8 cellular contexts compared by ENCODE assay signal in the genomic region with DNA sequence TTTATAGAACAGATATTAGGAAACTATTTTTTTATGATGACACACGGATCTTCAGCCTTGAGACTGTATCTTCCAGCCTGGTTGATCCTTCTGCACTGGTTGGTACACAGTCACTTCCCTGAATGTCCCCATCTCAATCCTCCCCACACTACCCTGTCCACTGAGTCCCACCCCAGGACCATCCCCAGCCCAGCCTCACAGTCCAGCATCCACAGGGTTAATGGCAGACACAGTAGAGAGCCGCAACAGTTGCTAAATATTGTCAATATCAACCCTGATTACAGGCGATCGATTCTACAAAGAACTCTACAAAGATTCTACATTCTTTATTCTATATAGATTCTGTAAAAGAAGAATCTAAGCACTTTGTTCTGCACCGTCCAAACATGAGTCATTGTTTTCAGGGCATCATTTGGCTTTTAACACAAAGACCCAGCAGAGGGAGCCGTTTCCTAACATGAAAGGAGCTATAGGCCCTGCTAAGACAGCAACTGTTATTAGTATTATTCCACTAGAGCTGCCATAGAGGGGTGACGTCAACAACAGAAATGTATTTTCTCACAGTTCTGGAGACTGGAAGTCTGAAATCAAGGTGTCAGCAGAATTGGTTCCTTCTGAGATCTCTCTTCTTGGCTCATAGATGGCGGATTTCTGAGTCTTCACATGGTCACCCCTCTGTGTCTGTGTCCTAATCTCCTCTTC. TPM values are rescaled to one million over a fixed set of nuclear protein-coding genes. Genes with fewer than 3 reads are reported as not detected.
DNase-seq lines count a peak whose midpoint lies in the region; ATAC-seq and TF ChIP-seq lines count a peak whose summit lies in the region.

No MANE protein-coding gene starts in this region.

- no peaks in the 10 kb centered on the region for H3K9me3 ChIP-seq in NT2/D1 (ENCODE audit: insufficient read depth, low read length)
- no peaks in the 10 kb centered on the region for H3K9me3 ChIP-seq in naive thymus-derived CD4-positive, alpha-beta T cell (ENCODE audit: control insufficient read depth in 2 of 3, low read length in 3 of 3)

- no peak overlapping the region for H3K4me3 ChIP-seq in NT2/D1 (ENCODE audit: insufficient read length, low read depth)
- no peak overlapping the region for H3K4me3 ChIP-seq in naive thymus-derived CD4-positive, alpha-beta T cell (ENCODE audit: low read length)

- H3K36me3 ChIP-seq in NT2/D1 (ENCODE audit: insufficient read depth, insufficient read length, low read length) = no peaks in the 10 kb centered on the region
- no peaks in the 10 kb centered on the region for H3K36me3 ChIP-seq in naive thymus-derived CD4-positive, alpha-beta T cell (ENCODE audit: control insufficient read depth in 2 of 3, insufficient read depth in 3 of 3, low read length in 3 of 3)

- intact Hi-C loops in Calu3 (cut with micrococcal nuclease; ENCODE audit: unreplicated experiment) = loop anchor here (2.0 kb wide), 2 partner anchors 69 to 175 kb away; no protein-coding TSS in a partner anchor
- intact Hi-C loops in naive thymus-derived CD4-positive, alpha-beta T cell (cut with micrococcal nuclease) = loop anchor here (1.0 to 5.0 kb wide), 12 partner anchors 31 to 427 kb away; a partner anchor contains a TSS

- no peak overlapping the region for H3K27ac Mint-ChIP-seq in Calu3 (ENCODE audit: unreplicated experiment)
- peak overlapping the region in 7 of 9 donors; percentile 22 to 87 (median 52) for H3K27ac Mint-ChIP-seq in naive thymus-derived CD4-positive, alpha-beta T cell

- no peaks in the 10 kb centered on the region for H3K36me3 Mint-ChIP-seq in Calu3 (ENCODE audit: insufficient read depth, unreplicated experiment)
- H3K36me3 Mint-ChIP-seq in naive thymus-derived CD4-positive, alpha-beta T cell = no peaks in the 10 kb centered on the region

- peak; percentile 64 for ATAC-seq in GM21381 (IDR thresholded peaks at IDR 0.05; ENCODE audit: unreplicated experiment)
- ATAC-seq in naive thymus-derived CD4-positive, alpha-beta T cell = peak; percentile 91

- no peaks in the 10 kb centered on the region for H3K9me3 Mint-ChIP-seq in Calu3 (ENCODE audit: low read depth, unreplicated experiment)
- peaks cover 0 to 1% (median 0%) of the 10 kb centered on the region in 11 donors for H3K9me3 Mint-ChIP-seq in naive thymus-derived CD4-positive, alpha-beta T cell

- no peak overlapping the region for H3K4me3 Mint-ChIP-seq in Calu3 (ENCODE audit: low read depth, unreplicated experiment)
- no peak overlapping the region for H3K4me3 Mint-ChIP-seq in naive thymus-derived CD4-positive, alpha-beta T cell

- POLR2A ChIA-PET in naive thymus-derived CD4-positive, alpha-beta T cell (lab: Charles Lee) = interaction anchor here (0.7 to 1.0 kb wide), 6 partner anchors 33 to 245 kb away, joined by 3 to 8 read pairs (median 4); a partner anchor contains a TSS

- H3K27me3 Mint-ChIP-seq in Calu3 (ENCODE audit: unreplicated experiment) = no peaks in the 10 kb centered on the region
- peaks cover 0 to 31% (median 0%) of the 10 kb centered on the region in 5 donors for H3K27me3 Mint-ChIP-seq in naive thymus-derived CD4-positive, alpha-beta T cell

- H3K4me1 ChIP-seq in NT2/D1 (ENCODE audit: insufficient read depth, insufficient read length) = no peaks in the 10 kb centered on the region
- peaks cover under 1 to 9% of the 10 kb centered on the region in 2 donors for H3K4me1 ChIP-seq in naive thymus-derived CD4-positive, alpha-beta T cell (ENCODE audit: control insufficient read depth in 2 of 2, insufficient read depth in 2 of 2, low read length in 2 of 2)

- H3K27ac ChIP-seq in epithelial cell of prostate = no peak overlapping the region
- H3K27ac ChIP-seq in naive thymus-derived CD4-positive, alpha-beta T cell (ENCODE audit: low read depth, low read length) = no peak overlapping the region

- DNase-seq in Calu3 (peak; percentile 76), HuH-7 (ENCODE audit: low spot score) (peak; percentile 50), NT2/D1 (ENCODE audit: low read depth, low spot score) (peak; percentile 85), epithelial cell of prostate (ENCODE audit: low read depth, low spot score) (peak; percentile 33)
- DNase-seq in activated CD8-positive, alpha-beta memory T cell treated with anti-CD3 and anti-CD28 coated beads, Interleukin-2, amount 50 U/mL, for 24 hours (ENCODE audit: extremely low read depth) = peak; percentile 66
- peak; percentile 31 to 88 (median 81) for DNase-seq in naive thymus-derived CD4-positive, alpha-beta T cell
- DNase-seq in stimulated activated naive CD4-positive, alpha-beta T cell treated with Interleukin-2 at 50 U/mL for 16 hours (lab: John Stamatoyannopoulos, UW) = peak; percentile 76

- H3K9ac ChIP-seq in NT2/D1 (ENCODE audit: insufficient read length, low read depth) = no peak overlapping the region

- TF ChIP-seq CTCF in Calu3 (IDR thresholded peaks at IDR 0.05; ENCODE audit: unreplicated experiment) = peak; percentile 35

- BruUV-seq in Calu3 (replicated peaks; lab: Mats Ljungman, UMichigan) = no TSS peak

- H3K4me1 Mint-ChIP-seq in Calu3 (ENCODE audit: low read depth, unreplicated experiment) = peaks cover 18% of the 10 kb centered on the region
- peaks cover 24 to 53% (median 42%) of the 10 kb centered on the region in 7 donors for H3K4me1 Mint-ChIP-seq in naive thymus-derived CD4-positive, alpha-beta T cell

- CTCF ChIA-PET in Calu3 (lab: Charles Lee) = interaction anchor here (0.7 to 1.1 kb wide), 5 partner anchors 69 to 280 kb away, joined by 3 to 21 read pairs (median 8); a partner anchor contains a TSS
- CTCF ChIA-PET in naive thymus-derived CD4-positive, alpha-beta T cell (lab: Charles Lee) = interaction anchor here (0.5 to 2.0 kb wide), 16 partner anchors 9 to 246 kb away, joined by 3 to 26 read pairs (median 3); no protein-coding TSS in a partner anchor

- H3K27me3 ChIP-seq in NT2/D1 (ENCODE audit: insufficient read depth, insufficient read length) = peaks cover 5% of the 10 kb centered on the region
- H3K27me3 ChIP-seq in naive thymus-derived CD4-positive, alpha-beta T cell (ENCODE audit: control insufficient read depth in 2 of 2, insufficient read depth in 2 of 2, low read length in 2 of 2) = no peaks in the 10 kb centered on the region

RNA-seq across cellular contexts. Expression of a gene that starts 30.1 kb away (rescaled TPM):
- 25.5 and 31.0 TPM in 2 replicates for total RNA-seq in Calu3 (2022)
- 10 to 100 TPM; 44.9 to 85.8 (median 60.8) TPM for total RNA-seq in naive thymus-derived CD4-positive, alpha-beta T cell
- polyA plus RNA-seq in naive thymus-derived CD4-positive, alpha-beta T cell = 10 to 100 TPM; 77.3 to 90.2 TPM

Comparison
In these comparisons a context has a peak if more than half of its experiments do, and no peak if none do; other contexts are left out.
1. DNase-seq: peak in every context shown above with its lines; median percentile 85 in NT2/D1; 81 in naive thymus-derived CD4-positive, alpha-beta T cell; 76 in Calu3; 76 in stimulated activated naive CD4-positive, alpha-beta T cell treated with Interleukin-2 at 50 U/mL for 16 hours; 66 in activated CD8-positive, alpha-beta memory T cell treated with anti-CD3 and anti-CD28 coated beads, Interleukin-2, amount 50 U/mL, for 24 hours; 50 in HuH-7; 33 in epithelial cell of prostate.